Comparison of ENCODE assay signal across 23 cellular contexts in the genomic region with DNA sequence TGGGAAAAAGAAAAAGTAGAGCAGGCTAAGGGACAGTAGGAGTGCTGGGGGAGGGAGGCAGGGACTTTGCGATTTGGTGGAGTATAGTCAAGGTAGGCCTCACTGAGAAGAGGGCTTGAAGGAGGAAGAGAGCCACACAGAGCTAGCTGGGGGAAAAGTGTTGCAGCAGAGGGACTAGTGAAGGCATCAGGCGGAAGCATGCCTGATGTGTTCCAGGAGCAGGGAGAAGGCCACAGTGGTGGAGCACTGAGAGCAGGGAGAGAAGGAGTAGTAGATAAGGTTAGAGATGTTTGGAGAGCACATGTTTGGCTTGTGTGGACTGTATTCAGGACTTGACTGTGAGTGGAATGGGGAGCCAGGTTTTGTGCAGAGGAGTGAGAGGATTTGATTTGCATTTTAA. TPM values are rescaled to one million over a fixed set of nuclear protein-coding genes. Genes with fewer than 3 reads are reported as not detected.
A peak's percentile ranks its signal among the peaks of the same experiment; 100 is the strongest.
DNase-seq lines count a peak whose midpoint lies in the region; ATAC-seq, FAIRE-seq and TF ChIP-seq lines count a peak whose summit lies in the region.
"Had no signal": no experiment of that assay in that cellular context is flagged by ENCODE, and none has a peak within 500 bp of the region (broad histone marks: within the 10 kb centered on the region; RNA-seq: fewer than 3 reads in every experiment).

No MANE protein-coding gene starts in this region.

- H3K36me3 ChIP-seq in smooth muscle cell (ENCODE audit: low read depth) = peaks cover 7% of the 10 kb centered on the region
- no peaks in the 10 kb centered on the region for H3K36me3 ChIP-seq in kidney (ENCODE audit: control insufficient read depth in 1 of 2, insufficient read depth in 2 of 2, low read length in 2 of 2)
- H3K36me3 ChIP-seq: Peyer's patch had no signal

- H3K9ac ChIP-seq in smooth muscle cell (ENCODE audit: low read depth) (no peak overlapping the region), kidney (ENCODE audit: low read length in 2 of 2) (no peak overlapping the region)

- no peaks in the 10 kb centered on the region for H3K27me3 ChIP-seq in smooth muscle cell (ENCODE audit: low read depth)
- peaks cover 16% of the 10 kb centered on the region for H3K27me3 ChIP-seq in CD4-positive, alpha-beta T cell (ENCODE audit: control insufficient read depth, insufficient read depth, low read length)
- H3K27me3 ChIP-seq: Peyer's patch had no signal

- ATAC-seq in left ventricle myocardium superior (peak; percentile 53), left cardiac atrium (no peak), SK-N-SH treated with all-trans-retinoic acid at 6 μM for 48 hours (peak; percentile 4; the same call in 2 of the 3 replicates)
- ATAC-seq in CD4-positive, alpha-beta T cell (ENCODE audit: poor library complexity) = no peak

- H3K4me1 ChIP-seq in smooth muscle cell (ENCODE audit: low read depth) (peaks cover 43% of the 10 kb centered on the region), kidney (ENCODE audit: control insufficient read depth in 1 of 2, insufficient read depth in 1 of 2, low read depth in 1 of 2, low read length in 2 of 2) (no peaks in the 10 kb centered on the region)
- H3K4me1 ChIP-seq: Peyer's patch had no signal

- CTCF ChIA-PET in CD4-positive, alpha-beta T cell (lab: Charles Lee) = no interaction called here

- no peaks in the 10 kb centered on the region for H3K36me3 Mint-ChIP-seq in CD4-positive, alpha-beta T cell (ENCODE audit: low read depth)

- WGBS in smooth muscle cell (ENCODE audit: low lambda C conversion rate) = 89% methylated on average over 2 of the region's 2 CpGs

- intact Hi-C loops in left ventricle myocardium superior (cut with micrococcal nuclease) = no loop called here
- intact Hi-C loops in left cardiac atrium (cut with DNase I) = no loop called here
- intact Hi-C loops in kidney (cut with DNase I) = no loop called here
- intact Hi-C loops in CD4-positive, alpha-beta T cell (cut with DNase I, micrococcal nuclease) = no loop called here

- H3K27ac ChIP-seq in smooth muscle cell (ENCODE audit: low read depth) = peak overlapping the region; percentile 88
- no peak overlapping the region for H3K27ac ChIP-seq in kidney (ENCODE audit: low read depth in 2 of 2, low read length in 2 of 2)
- no peak overlapping the region for H3K27ac ChIP-seq in CD4-positive, alpha-beta T cell (ENCODE audit: low read depth, low read length)
- H3K27ac ChIP-seq: C4-2B, Peyer's patch had no signal

- no peaks in the 10 kb centered on the region for H3K4me1 Mint-ChIP-seq in CD4-positive, alpha-beta T cell (ENCODE audit: low read depth)

- H3K27me3 Mint-ChIP-seq in CD4-positive, alpha-beta T cell = peaks cover 35% of the 10 kb centered on the region

- TF ChIP-seq CTCF in fibroblast of the aortic adventitia (IDR thresholded peaks at IDR 0.05; ENCODE audit: insufficient read depth, low read length) (no peak), smooth muscle cell (IDR thresholded peaks at IDR 0.05; ENCODE audit: borderline replicate concordance, insufficient read depth, poor library complexity, severe bottlenecking) (no peak), kidney (IDR thresholded peaks at IDR 0.05; ENCODE audit: borderline replicate concordance, extremely low read depth, insufficient read depth) (no peak)
- no peak for TF ChIP-seq CTCF in CD4-positive, alpha-beta T cell (IDR thresholded peaks at IDR 0.05)

- POLR2A ChIA-PET in CD4-positive, alpha-beta T cell (lab: Charles Lee) = no interaction called here

- FAIRE-seq in kidney (lab: Jason Lieb, UNC) = no peak
- FAIRE-seq: A204.1, GM19239 had no signal

- H3K79me2 ChIP-seq in smooth muscle cell (ENCODE audit: low read depth) = peaks cover 100% of the 10 kb centered on the region

- H3K4me3 Mint-ChIP-seq in CD4-positive, alpha-beta T cell = no peak overlapping the region

- DNase-seq in left ventricle myocardium superior (no peak), left cardiac atrium (no peak), fibroblast of the aortic adventitia (ENCODE audit: low read depth) (peak; percentile 49), smooth muscle cell (lab: John Stamatoyannopoulos, UW; ENCODE audit: unreplicated experiment) (no peak), kidney (no peak), hippocampal formation (lab: John Stamatoyannopoulos, UW) (no peak)
- no peak for DNase-seq in CD4-positive, alpha-beta T cell
- DNase-seq: EL, GF-D8, HCEC 1CT, KG1, NCI-H1105, NCI-H146, NCI-H2029 treated with DMSO at 0.1 percent for 48 hours, NCI-H2171, NCI-H345, NCI-H524, NCI-H774, Peyer's patch had no signal

- peaks cover 100% of the 10 kb centered on the region for H4K20me1 ChIP-seq in smooth muscle cell (ENCODE audit: low read depth)

- H3K9me3 Mint-ChIP-seq in CD4-positive, alpha-beta T cell = peaks cover under 1% of the 10 kb centered on the region

- peak overlapping the region; percentile 99 for H3K4me2 ChIP-seq in smooth muscle cell

- no peaks in the 10 kb centered on the region for H3K9me3 ChIP-seq in smooth muscle cell (replicated peaks; ENCODE audit: low read depth)
- no peaks in the 10 kb centered on the region for H3K9me3 ChIP-seq in kidney (ENCODE audit: control insufficient read depth in 1 of 2, low read length in 2 of 2)
- H3K9me3 ChIP-seq in CD4-positive, alpha-beta T cell (ENCODE audit: control insufficient read depth, low read length) = no peaks in the 10 kb centered on the region
- H3K9me3 ChIP-seq: Peyer's patch had no signal

- peaks cover 45% of the 10 kb centered on the region for H3F3A ChIP-seq in smooth muscle cell (ENCODE audit: low read depth)

- H2AFZ ChIP-seq in smooth muscle cell (ENCODE audit: low read depth) = no peak overlapping the region

- H3K27ac Mint-ChIP-seq in CD4-positive, alpha-beta T cell = no peak overlapping the region

- H3K4me3 ChIP-seq in fibroblast of the aortic adventitia (ENCODE audit: low read depth, low read length) (no peak overlapping the region), smooth muscle cell (no peak overlapping the region), kidney (ENCODE audit: low read length in 2 of 2) (no peak overlapping the region)
- H3K4me3 ChIP-seq: Peyer's patch had no signal

TF ChIP-seq in SK-N-SH treated with all-trans-retinoic acid at 6 μM for 48 hours, 23 proteins besides CTCF, POLR2A, EP300 and RAD21:
- TF ChIP-seq ZC3H10 (CRISPR knock-in tag; IDR thresholded peaks at IDR 0.05) (no peak), RARB (CRISPR knock-in tag; IDR thresholded peaks at IDR 0.05) (no peak), ZNF70 (CRISPR knock-in tag; IDR thresholded peaks at IDR 0.05) (no peak), ZFP3 (CRISPR knock-in tag; IDR thresholded peaks at IDR 0.05) (no peak)

RNA-seq across cellular contexts. Expression of a gene that starts 9.0 kb away (rescaled TPM):
- total RNA-seq in left ventricle myocardium superior (11.1 TPM), left cardiac atrium (10 to 100 TPM; 11.5 to 17.4 TPM), fibroblast of the aortic adventitia (ENCODE audit: low replicate concordance) (192 and 257 TPM in 2 replicates), smooth muscle cell (564 and 578 TPM in 2 replicates), kidney (16.5 TPM)
- polyA plus RNA-seq in smooth muscle cell (197 and 254 TPM in 2 replicates), kidney (ENCODE audit: insufficient read depth, low read depth, low replicate concordance) (2.4 TPM)
- 1 to 10 TPM; 1.4 to 1.5 TPM for total RNA-seq in CD4-positive, alpha-beta T cell

Comparison
In these comparisons a context has a peak if more than half of its experiments do, and no peak if none do; other contexts are left out.
1. ATAC-seq: peak in left ventricle myocardium superior (single experiment) and SK-N-SH treated with all-trans-retinoic acid at 6 μM for 48 hours (single experiment); none in left cardiac atrium (0 of 2) and CD4-positive, alpha-beta T cell (single experiment).
2. RNA of a gene that starts 9.0 kb away (total RNA-seq): 564 to 578 TPM in smooth muscle cell and 192 to 257 TPM in fibroblast of the aortic adventitia; 11.5 to 17.4 TPM in left cardiac atrium, 16.5 TPM in kidney (single experiment), 11.1 TPM in left ventricle myocardium superior (single experiment) and 1.4 to 1.5 TPM in CD4-positive, alpha-beta T cell; every median in the first group is over 10 times any median in the second.